8 cellular contexts compared by ENCODE assay signal in the genomic region with DNA sequence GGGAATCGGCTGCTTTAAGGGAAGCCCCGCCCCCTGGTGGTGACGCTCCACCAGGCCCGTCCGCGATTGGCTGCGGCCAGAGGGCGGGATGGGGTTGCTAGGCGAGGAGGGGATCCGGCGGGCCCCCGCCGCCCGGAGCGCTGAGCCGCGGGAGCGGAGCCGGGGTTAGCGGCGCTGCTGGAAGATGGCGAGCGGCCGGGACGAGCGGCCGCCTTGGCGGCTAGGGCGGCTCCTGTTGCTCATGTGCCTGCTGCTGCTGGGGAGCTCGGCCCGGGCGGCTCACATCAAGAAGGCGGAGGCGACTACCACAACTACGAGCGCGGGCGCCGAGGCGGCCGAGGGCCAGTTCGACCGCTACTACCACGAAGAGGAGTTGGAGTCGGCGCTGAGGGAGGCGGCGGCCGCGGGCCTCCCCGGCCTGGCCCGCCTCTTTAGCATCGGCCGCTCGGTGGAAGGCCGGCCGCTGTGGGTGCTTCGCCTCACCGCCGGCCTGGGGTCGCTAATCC. TPM values are rescaled to one million over a fixed set of nuclear protein-coding genes. Genes with fewer than 3 reads are reported as not detected.
DNase-seq lines count a peak whose midpoint lies in the region; ATAC-seq, FAIRE-seq and TF ChIP-seq lines count a peak whose summit lies in the region.

A gene (plus strand): TSS at position 131 of the 506 bp plus-strand sequence. CDS start 54 bp downstream, at position 185.

- intact Hi-C loops in HCT116 (cut with micrococcal nuclease) = no loop called here

- RAD21 ChIA-PET in HCT116 (lab: Charles Lee; ENCODE audit: low non-redundant PET in 1 of 2, low total read pairs in 2 of 2, uncharacterized antibody in 2 of 2, unreplicated experiment in 2 of 2) = no interaction called here

- H3K27ac ChIP-seq in HCT116 (ENCODE audit: low read depth, low read length) = peak within 1 kb of the TSS; percentile 52
- no peak within 1 kb of the TSS; the same call in 1 of the 2 replicates for H3K27ac ChIP-seq in SJSA1

- peaks cover 39% of the 10 kb centered on the region for H3K79me2 ChIP-seq in HCT116 (ENCODE audit: insufficient read depth, low read length)

- peak; percentile 83 for FAIRE-seq in G401.6 (lab: Jason Lieb, UNC)

- no peaks in the 10 kb centered on the region for H3K9me3 ChIP-seq in HCT116 (ENCODE audit: control insufficient read depth in 1 of 2, insufficient read depth in 1 of 2, low read depth in 1 of 2, low read length in 2 of 2)
- H3K9me3 ChIP-seq in SJSA1 (replicated peaks) = no peaks in the 10 kb centered on the region
- no peaks in the 10 kb centered on the region for H3K9me3 ChIP-seq in neuron (ENCODE audit: low read length)

- peak within 1 kb of the TSS; percentile 83 for H3K4me2 ChIP-seq in HCT116 (ENCODE audit: low read length)

- peaks cover 7% of the 10 kb centered on the region; the same call in 1 of the 2 replicates for H4K20me1 ChIP-seq in HCT116 (ENCODE audit: insufficient read depth)

- H2AFZ ChIP-seq in HCT116 (ENCODE audit: low read depth, low read length, poor library complexity, severe bottlenecking) = peak within 1 kb of the TSS; percentile 24
- H2AFZ ChIP-seq in neuron (ENCODE audit: low read depth, low read length) = peak within 1 kb of the TSS; percentile 95

- peak; percentile 95 for ATAC-seq in HCT116

- DNase-seq in HCT116 (ENCODE audit: low read depth, low spot score) (peak; percentile 81), MV-4-11 (lab: John Stamatoyannopoulos, UW) (peak; percentile 90), SJSA1 (ENCODE audit: low read depth in 1 of 2, low spot score in 2 of 2) (peak; percentile 95 to 96), foreskin melanocyte (peak; percentile 88), stromal cell of bone marrow (ENCODE audit: low read depth) (peak; percentile 91)
- DNase-seq in activated naive CD4-positive, alpha-beta T cell (lab: John Stamatoyannopoulos, UW) = peak; percentile 90 to 96 (median 94)

- TF ChIP-seq RAD21 in HCT116 (IDR thresholded peaks at IDR 0.05; ENCODE audit: low read depth) = no peak

- no peaks in the 10 kb centered on the region for H3K27me3 ChIP-seq in HCT116 (ENCODE audit: insufficient read depth, low read length)
- no peaks in the 10 kb centered on the region for H3K27me3 ChIP-seq in SJSA1 (replicated peaks)
- H3K27me3 ChIP-seq in neuron (ENCODE audit: insufficient read depth, low read length) = peaks cover under 1% of the 10 kb centered on the region

- no peaks in the 10 kb centered on the region for H3K36me3 ChIP-seq in HCT116 (ENCODE audit: control insufficient read depth in 1 of 2, insufficient read depth in 2 of 2, low read length in 2 of 2)
- peaks cover 5% of the 10 kb centered on the region for H3K36me3 ChIP-seq in SJSA1
- no peaks in the 10 kb centered on the region for H3K36me3 ChIP-seq in neuron (ENCODE audit: insufficient read depth, low read length)

- peaks cover 11 to 24% of the 10 kb centered on the region in 2 experiments; a peak in 3 of 4 replicates for H3K4me1 ChIP-seq in HCT116 (ENCODE audit: control insufficient read depth in 1 of 2, insufficient read depth in 2 of 2, low read length in 2 of 2)
- peaks cover 29% of the 10 kb centered on the region for H3K4me1 ChIP-seq in SJSA1 (replicated peaks)
- peaks cover 45% of the 10 kb centered on the region for H3K4me1 ChIP-seq in neuron (ENCODE audit: insufficient read depth, low read length)

- no TSS peak for BruUV-seq in HCT116 (replicated peaks; lab: Mats Ljungman, UMichigan)

- CTCF ChIA-PET in HCT116 (lab: Charles Lee) = no interaction called here

- H3K9me2 ChIP-seq in HCT116 (ENCODE audit: insufficient read depth) = no peaks in the 10 kb centered on the region

- POLR2A ChIA-PET in HCT116 (lab: Charles Lee) = no interaction called here

- peak within 1 kb of the TSS; percentile 57 to 74 for H3K4me3 ChIP-seq in HCT116 (replicated peaks in 1 of 2; ENCODE audit: low read depth in 1 of 2, low read length in 2 of 2)
- peak within 1 kb of the TSS; percentile 89 for H3K4me3 ChIP-seq in SJSA1
- H3K4me3 ChIP-seq in neuron (ENCODE audit: low read length) = peak within 1 kb of the TSS; percentile 87

- TF ChIP-seq POLR2A in HCT116 (IDR thresholded peaks at IDR 0.05; ENCODE audit: borderline replicate concordance, extremely low read depth, insufficient read depth, insufficient read length) = peak; percentile 79

- H3K9ac ChIP-seq in HCT116 (ENCODE audit: low read length) = peak within 1 kb of the TSS; percentile 70

- no peak for TF ChIP-seq CTCF in HCT116 (IDR thresholded peaks at IDR 0.05 in 2 of 3, conservative IDR thresholded peaks at IDR 0.05 in 1 of 3; ENCODE audit: borderline replicate concordance in 1 of 3, insufficient read depth in 1 of 3, low read depth in 2 of 3, low read length in 2 of 3)

TF ChIP-seq in HCT116, 20 proteins besides CTCF, POLR2A, EP300 and RAD21:
- TF ChIP-seq SP1 (IDR thresholded peaks at IDR 0.05; ENCODE audit: low read depth) = peak; percentile 80
- TF ChIP-seq ELF1 (IDR thresholded peaks at IDR 0.05; ENCODE audit: borderline replicate concordance, low read depth) = no peak
- TF ChIP-seq TCF7L2 (IDR thresholded peaks at IDR 0.05; ENCODE audit: borderline replicate concordance, extremely low read depth, insufficient read depth, insufficient read length) = no peak
- TF ChIP-seq YY1 (IDR thresholded peaks at IDR 0.05; ENCODE audit: extremely low read depth, insufficient replicate concordance, low read depth, low read length) = peak; percentile 82
- TF ChIP-seq, protein P1, sequence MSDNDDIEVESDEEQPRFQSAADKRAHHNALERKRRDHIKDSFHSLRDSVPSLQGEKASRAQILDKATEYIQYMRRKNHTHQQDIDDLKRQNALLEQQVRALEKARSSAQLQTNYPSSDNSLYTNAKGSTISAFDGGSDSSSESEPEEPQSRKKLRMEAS (IDR thresholded peaks at IDR 0.05) = no peak
- TF ChIP-seq CEBPB (IDR thresholded peaks at IDR 0.05; ENCODE audit: low read depth) = no peak
- TF ChIP-seq, protein P2, sequence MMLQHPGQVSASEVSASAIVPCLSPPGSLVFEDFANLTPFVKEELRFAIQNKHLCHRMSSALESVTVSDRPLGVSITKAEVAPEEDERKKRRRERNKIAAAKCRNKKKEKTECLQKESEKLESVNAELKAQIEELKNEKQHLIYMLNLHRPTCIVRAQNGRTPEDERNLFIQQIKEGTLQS (IDR thresholded peaks at IDR 0.05) = no peak
- no peak for TF ChIP-seq JUND (IDR thresholded peaks at IDR 0.05)
- TF ChIP-seq SRF (IDR thresholded peaks at IDR 0.05; ENCODE audit: low read depth) = no peak
- TF ChIP-seq SIN3A (IDR thresholded peaks at IDR 0.05; ENCODE audit: low read depth) = peak; percentile 60; the same call in 1 of the 2 replicates
- peak; percentile 95 for TF ChIP-seq ZFX (IDR thresholded peaks at IDR 0.05)
- peak; percentile 95 for TF ChIP-seq POLR2AphosphoS5 (IDR thresholded peaks at IDR 0.05; ENCODE audit: low read depth, low read length)
- no peak; the same call in 1 of the 2 replicates for TF ChIP-seq EGR1 (IDR thresholded peaks at IDR 0.05; ENCODE audit: low read depth)
- no peak for TF ChIP-seq CBX3 (IDR thresholded peaks at IDR 0.05; ENCODE audit: low read depth)

RNA-seq across cellular contexts. Expression of the gene that starts here (rescaled TPM):
- 47.2 TPM for total RNA-seq in HCT116 (2021; ENCODE audit: unreplicated experiment)
- polyA plus RNA-seq in HCT116 (2012) = 17.7 and 21.7 TPM in 2 replicates
- 35.1 and 43.6 TPM in 2 replicates for total RNA-seq in SJSA1 (2014; rRNA removed; shearing (Covaris generic))
